ENCODE assay signal across 23 cellular contexts in the genomic region with DNA sequence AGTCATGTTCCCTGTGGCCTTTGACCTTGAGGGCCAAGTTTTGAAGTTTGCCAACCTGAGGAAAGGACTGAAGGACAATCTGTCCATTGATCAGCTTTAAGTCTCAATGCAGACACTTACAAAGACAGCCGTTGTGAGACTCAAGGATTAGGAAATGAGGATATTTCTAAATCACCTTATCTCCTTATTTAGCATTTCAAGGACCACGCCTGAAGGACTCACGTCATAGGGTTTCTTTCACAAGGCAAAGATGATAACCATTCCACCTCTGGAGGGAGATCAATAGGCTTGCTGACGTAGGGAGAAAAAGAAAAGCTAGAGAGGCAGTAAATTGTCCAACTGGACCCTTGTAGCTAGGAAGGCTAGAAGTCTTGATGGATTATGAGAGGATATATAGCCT. TPM values are rescaled to one million over a fixed set of nuclear protein-coding genes. Genes with fewer than 3 reads are reported as not detected.
DNase-seq lines count a peak whose midpoint lies in the region; FAIRE-seq and TF ChIP-seq lines count a peak whose summit lies in the region.
"Had no signal": no experiment of that assay in that cellular context is flagged by ENCODE, and none has a peak within 500 bp of the region (broad histone marks: within the 10 kb centered on the region; RNA-seq: fewer than 3 reads in every experiment).

No MANE protein-coding gene starts in this region.

- DNase-seq in NCI-H82 (lab: John Stamatoyannopoulos, UW) (peak; percentile 22), NCI-H82 treated with DMSO at 0.1 percent for 48 hours (lab: John Stamatoyannopoulos, UW; ENCODE audit: unreplicated experiment) (no peak), SK-MEL-5 (ENCODE audit: low read depth, low spot score) (peak; percentile 88), neural crest cell (ENCODE audit: low read depth, low spot score) (no peak), urothelium cell line (ENCODE audit: low spot score) (no peak), GM19238 (ENCODE audit: insufficient read length, low spot score) (no peak), NCI-H128 (lab: John Stamatoyannopoulos, UW; ENCODE audit: unreplicated experiment) (no peak)
- no peak for DNase-seq in activated CD4-positive, CD25-positive, alpha-beta regulatory T cell treated with anti-CD3 and anti-CD28 coated beads, Interleukin-2, amount 50 U/mL, for 72 hours
- DNase-seq: 8988T; Calu3; CD4-positive, alpha-beta memory T cell; DMS 273 treated with DMSO at 0.1 percent for 48 hours; DND-41; EL; GOT3; H7; HFFc6 had no signal

- no peaks in the 10 kb centered on the region for H3K9me3 Mint-ChIP-seq in neural crest cell
- H3K9me3 Mint-ChIP-seq: CD14-positive monocyte; CD4-positive, alpha-beta memory T cell; HFFc6; IgD-negative memory B cell had no signal

- in situ Hi-C loops in SK-MEL-5 (cut with HindIII; ENCODE audit: low pct_unique_long_range_greater_than_20kb, low sequenced_read_pairs): no loop called here

- no peak overlapping the region for H3K4me3 Mint-ChIP-seq in neural crest cell
- H3K4me3 Mint-ChIP-seq: CD14-positive monocyte; CD4-positive, alpha-beta memory T cell; HFFc6 had no signal

- H3K27ac Mint-ChIP-seq in neural crest cell (ENCODE audit: unreplicated experiment): peak overlapping the region; percentile 3
- H3K27ac Mint-ChIP-seq: CD14-positive monocyte; CD4-positive, alpha-beta memory T cell; HFFc6; IgD-negative memory B cell had no signal

- TF ChIP-seq CTCF in neural crest cell (conservative IDR thresholded peaks at IDR 0.05): no peak

- peak; percentile 9 for FAIRE-seq in urothelium cell line (lab: Jason Lieb, UNC)
- FAIRE-seq: GM12891 had no signal

- H3K4me1 Mint-ChIP-seq in neural crest cell: peaks cover 47% of the 10 kb centered on the region
- H3K4me1 Mint-ChIP-seq: CD14-positive monocyte; CD4-positive, alpha-beta memory T cell had no signal

- H3K36me3 Mint-ChIP-seq in neural crest cell (ENCODE audit: low read depth): no peaks in the 10 kb centered on the region
- H3K36me3 Mint-ChIP-seq: CD14-positive monocyte; CD4-positive, alpha-beta memory T cell; IgD-negative memory B cell had no signal

- no peaks in the 10 kb centered on the region for H3K27me3 Mint-ChIP-seq in neural crest cell (ENCODE audit: low read depth)

RNA-seq across cellular contexts. Expression of a gene that starts 3.3 kb away (rescaled TPM):
- total RNA-seq in SK-MEL-5 (2014; rRNA removed; shearing (Covaris generic)): 156 and 173 TPM in 2 replicates
- 90.8 and 107 TPM in 2 replicates for polyA plus RNA-seq in SK-MEL-5 (2015; cell fraction: cytosol; rRNA removed)
- polyA plus RNA-seq in SK-MEL-5 (2015; cell fraction: nucleus; rRNA removed): 129 and 136 TPM in 2 replicates
- 0.21 TPM in 1 of 2 replicates, not detected in the other for total RNA-seq in neural crest cell
- total RNA-seq: A673; CD4-positive, alpha-beta memory T cell; G401; H7; HFFc6; HT1080 had no signal
- polyA plus RNA-seq: CD14-positive monocyte; CD4-positive, alpha-beta memory T cell; IgD-negative memory B cell had no signal

RNA-seq across cellular contexts. Expression of a gene that starts 47.6 kb away (rescaled TPM):
- 248 and 260 TPM in 2 replicates for total RNA-seq in SK-MEL-5 (2014; rRNA removed; shearing (Covaris generic))
- polyA plus RNA-seq in SK-MEL-5 (2015; cell fraction: cytosol; rRNA removed): 159 and 162 TPM in 2 replicates
- 1,251 and 1,308 TPM in 2 replicates for polyA plus RNA-seq in SK-MEL-5 (2015; cell fraction: nucleus; rRNA removed)
- total RNA-seq in neural crest cell: 92.3 and 97.1 TPM in 2 replicates

Comparison
In these comparisons a context has a peak if more than half of its experiments do, and no peak if none do; other contexts are left out.
1. DNase-seq: peak in NCI-H82 (single experiment) and SK-MEL-5 (single experiment); none in NCI-H82 treated with DMSO at 0.1 percent for 48 hours (single experiment), neural crest cell (single experiment), urothelium cell line (single experiment), activated CD4-positive, CD25-positive, alpha-beta regulatory T cell treated with anti-CD3 and anti-CD28 coated beads, Interleukin-2, amount 50 U/mL, for 72 hours (single experiment), GM19238 (single experiment) and NCI-H128 (single experiment).
2. RNA of a gene that starts 3.3 kb away (total RNA-seq): 156 to 173 TPM in SK-MEL-5; 0.21 TPM in neural crest cell; every median in the first group is over 100 times any median in the second.